8 cellular contexts compared by ENCODE assay signal in genomic region chr16:67000384-67001158, GRCh38. TPM values are rescaled to one million over a fixed set of nuclear protein-coding genes. Genes with fewer than 3 reads are reported as not detected.
DNase-seq lines count a peak whose midpoint lies in the region; ATAC-seq and TF ChIP-seq lines count a peak whose summit lies in the region.

No MANE protein-coding gene starts in this region.

- ATAC-seq in lower lobe of right lung: peak; percentile 82 to 83

- peaks cover 36% of the 10 kb centered on the region for H3K4me1 Mint-ChIP-seq in activated CD4-positive, alpha-beta T cell treated with anti-CD3 and anti-CD28 coated beads, Interleukin-2, amount 10 ng/mL, durations not matched to agents 7 days and 5 days
- H3K4me1 Mint-ChIP-seq in dendritic cell treated with granulocyte-macrophage colony-stimulating factor and Interleukin-4, amounts not matched to agents 40 ng/mL and 50 ng/mL, for 4 days (ENCODE audit: low read depth): peaks cover 11% of the 10 kb centered on the region

- H3K27me3 Mint-ChIP-seq in activated CD4-positive, alpha-beta T cell treated with anti-CD3 and anti-CD28 coated beads, Interleukin-2, amount 10 ng/mL, durations not matched to agents 7 days and 5 days: no peaks in the 10 kb centered on the region
- peaks cover 46% of the 10 kb centered on the region for H3K27me3 Mint-ChIP-seq in dendritic cell treated with granulocyte-macrophage colony-stimulating factor and Interleukin-4, amounts not matched to agents 40 ng/mL and 50 ng/mL, for 4 days

- H3K36me3 ChIP-seq in lower lobe of right lung: no peaks in the 10 kb centered on the region

- H3K27me3 ChIP-seq in lower lobe of right lung (ENCODE audit: low read depth): no peaks in the 10 kb centered on the region

- peak overlapping the region; percentile 73 for H3K4me3 Mint-ChIP-seq in activated CD4-positive, alpha-beta T cell treated with anti-CD3 and anti-CD28 coated beads, Interleukin-2, amount 10 ng/mL, durations not matched to agents 7 days and 5 days
- peak overlapping the region; percentile 79 for H3K4me3 Mint-ChIP-seq in dendritic cell treated with granulocyte-macrophage colony-stimulating factor and Interleukin-4, amounts not matched to agents 40 ng/mL and 50 ng/mL, for 4 days

- no peaks in the 10 kb centered on the region for H3K9me3 Mint-ChIP-seq in activated CD4-positive, alpha-beta T cell treated with anti-CD3 and anti-CD28 coated beads, Interleukin-2, amount 10 ng/mL, durations not matched to agents 7 days and 5 days
- H3K9me3 Mint-ChIP-seq in dendritic cell treated with granulocyte-macrophage colony-stimulating factor and Interleukin-4, amounts not matched to agents 40 ng/mL and 50 ng/mL, for 4 days: no peaks in the 10 kb centered on the region

- intact Hi-C loops in dendritic cell treated with granulocyte-macrophage colony-stimulating factor and Interleukin-4, amounts not matched to agents 40 ng/mL and 50 ng/mL, for 4 days (cut with micrococcal nuclease): no loop called here
- intact Hi-C loops in lower lobe of right lung (cut with DNase I): no loop called here

- H3K27ac Mint-ChIP-seq in activated CD4-positive, alpha-beta T cell treated with anti-CD3 and anti-CD28 coated beads, Interleukin-2, amount 10 ng/mL, durations not matched to agents 7 days and 5 days: peak overlapping the region; percentile 86
- H3K27ac Mint-ChIP-seq in dendritic cell treated with granulocyte-macrophage colony-stimulating factor and Interleukin-4, amounts not matched to agents 40 ng/mL and 50 ng/mL, for 4 days: peak overlapping the region; percentile 62

- H3K9me3 ChIP-seq in lower lobe of right lung: no peaks in the 10 kb centered on the region

- TF ChIP-seq CTCF in NB4 (IDR thresholded peaks at IDR 0.05; ENCODE audit: low read depth, low read length): no peak
- no peak for TF ChIP-seq CTCF in lower lobe of right lung (IDR thresholded peaks at IDR 0.05)

- POLR2A ChIA-PET in activated CD4-positive, alpha-beta T cell treated with anti-CD3 and anti-CD28 coated beads, Interleukin-2, amount 10 ng/mL, durations not matched to agents 7 days and 5 days (lab: Charles Lee): no interaction called here

- CTCF ChIA-PET in activated CD4-positive, alpha-beta T cell treated with anti-CD3 and anti-CD28 coated beads, Interleukin-2, amount 10 ng/mL, durations not matched to agents 7 days and 5 days (lab: Charles Lee): interaction anchor here (0.5 to 1.5 kb wide), 6 partner anchors 9 to 185 kb away, joined by 3 read pairs; no protein-coding TSS in a partner anchor

- no peak for TF ChIP-seq POLR2A in NB4 (IDR thresholded peaks at IDR 0.05; ENCODE audit: extremely low read depth, insufficient read length)

- H3K4me1 ChIP-seq in lower lobe of right lung: peaks cover 24% of the 10 kb centered on the region

- DNase-seq in DMS114 treated with DMSO at 0.1 percent for 48 hours (lab: John Stamatoyannopoulos, UW; ENCODE audit: unreplicated experiment): peak; percentile 48
- DNase-seq in NB4 (ENCODE audit: low read depth): peak; percentile 28
- peak; percentile 65 for DNase-seq in activated CD4-positive, alpha-beta T cell treated with anti-CD3 and anti-CD28 coated beads, Interleukin-2, amount 10 ng/mL, durations not matched to agents 7 days and 5 days
- peak; percentile 91 for DNase-seq in lower lobe of right lung
- DNase-seq in stimulated activated CD8-positive, alpha-beta memory T cell treated with anti-CD3 and anti-CD28 coated beads, Interleukin-12 subunit alpha, Interleukin-12 subunit beta, amount 100 ng/mL, for 24 hours (ENCODE audit: extremely low read depth): peak; percentile 27
- DNase-seq in GDM1 (lab: John Stamatoyannopoulos, UW): no peak
- no peak for DNase-seq in foreskin melanocyte

- peaks cover 27% of the 10 kb centered on the region for H3K36me3 Mint-ChIP-seq in activated CD4-positive, alpha-beta T cell treated with anti-CD3 and anti-CD28 coated beads, Interleukin-2, amount 10 ng/mL, durations not matched to agents 7 days and 5 days (ENCODE audit: low read depth)
- H3K36me3 Mint-ChIP-seq in dendritic cell treated with granulocyte-macrophage colony-stimulating factor and Interleukin-4, amounts not matched to agents 40 ng/mL and 50 ng/mL, for 4 days (ENCODE audit: low read depth): peaks cover 26% of the 10 kb centered on the region

- peak overlapping the region; percentile 72 for H3K27ac ChIP-seq in lower lobe of right lung

- no peak overlapping the region for H3K4me3 ChIP-seq in NB4 (ENCODE audit: low read depth, low read length)
- H3K4me3 ChIP-seq in lower lobe of right lung: peak overlapping the region; percentile 65

RNA-seq across cellular contexts. Expression of gene CES4A, which starts 12.2 kb away (rescaled TPM):
- 10 to 100 TPM; 28.9 to 30.5 TPM for total RNA-seq in activated CD4-positive, alpha-beta T cell treated with anti-CD3 and anti-CD28 coated beads, Interleukin-2, amount 10 ng/mL, durations not matched to agents 7 days and 5 days
- 14.8 TPM for total RNA-seq in lower lobe of right lung

RNA-seq across cellular contexts. Expression of gene CBFB, which starts 28.4 kb away (rescaled TPM):
- total RNA-seq in activated CD4-positive, alpha-beta T cell treated with anti-CD3 and anti-CD28 coated beads, Interleukin-2, amount 10 ng/mL, durations not matched to agents 7 days and 5 days: 100 to 1,000 TPM; 218 to 222 TPM
- 46.9 TPM for total RNA-seq in lower lobe of right lung

RNA-seq across cellular contexts. Expression of gene CES3, which starts 39.5 kb away (rescaled TPM):
- 1 to 10 TPM; 5.9 to 6.4 TPM for total RNA-seq in activated CD4-positive, alpha-beta T cell treated with anti-CD3 and anti-CD28 coated beads, Interleukin-2, amount 10 ng/mL, durations not matched to agents 7 days and 5 days
- total RNA-seq in lower lobe of right lung: 2.5 TPM

Comparison
In these comparisons a context has a peak if more than half of its experiments do, and no peak if none do; other contexts are left out.
1. DNase-seq: peak in DMS114 treated with DMSO at 0.1 percent for 48 hours (single experiment), NB4 (single experiment), activated CD4-positive, alpha-beta T cell treated with anti-CD3 and anti-CD28 coated beads, Interleukin-2, amount 10 ng/mL, durations not matched to agents 7 days and 5 days (single experiment), lower lobe of right lung (single experiment) and stimulated activated CD8-positive, alpha-beta memory T cell treated with anti-CD3 and anti-CD28 coated beads, Interleukin-12 subunit alpha, Interleukin-12 subunit beta, amount 100 ng/mL, for 24 hours (single experiment); none in GDM1 (single experiment) and foreskin melanocyte (single experiment).